Comparison of ENCODE assay signal across 1 cellular context in the genomic region with DNA sequence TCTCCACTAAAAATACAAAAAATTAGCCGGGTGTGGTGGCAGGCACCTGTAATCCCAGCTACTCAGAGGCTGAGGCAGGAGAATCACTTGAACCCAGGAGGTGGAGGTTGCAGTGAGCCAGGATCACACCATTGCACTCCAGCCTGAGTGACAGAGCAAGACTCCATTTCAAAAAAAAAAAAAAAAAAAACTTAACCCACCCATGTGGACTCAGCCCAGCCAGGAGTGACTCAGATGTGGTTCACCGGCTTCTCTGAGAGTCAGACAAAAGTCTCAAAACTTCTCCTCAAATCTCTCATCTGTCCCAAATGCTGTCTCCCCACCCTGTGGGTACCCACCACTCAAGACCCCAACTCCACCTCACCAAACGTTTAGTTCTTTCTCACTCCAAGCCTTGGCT.
A peak's percentile ranks its signal among the peaks of the same experiment; 100 is the strongest.
TF ChIP-seq lines count a peak whose summit lies in the region.

No MANE protein-coding gene starts in this region.

TF ChIP-seq in K562, 482 proteins besides CTCF, POLR2A, EP300 and RAD21:
- TF ChIP-seq FOSL1 (tag; conservative IDR thresholded peaks at IDR 0.05) = peak; percentile 70
- peak; percentile 84 for TF ChIP-seq ZNF384 (IDR thresholded peaks at IDR 0.05; ENCODE audit: low read depth, low read length)
- TF ChIP-seq, protein P1, sequence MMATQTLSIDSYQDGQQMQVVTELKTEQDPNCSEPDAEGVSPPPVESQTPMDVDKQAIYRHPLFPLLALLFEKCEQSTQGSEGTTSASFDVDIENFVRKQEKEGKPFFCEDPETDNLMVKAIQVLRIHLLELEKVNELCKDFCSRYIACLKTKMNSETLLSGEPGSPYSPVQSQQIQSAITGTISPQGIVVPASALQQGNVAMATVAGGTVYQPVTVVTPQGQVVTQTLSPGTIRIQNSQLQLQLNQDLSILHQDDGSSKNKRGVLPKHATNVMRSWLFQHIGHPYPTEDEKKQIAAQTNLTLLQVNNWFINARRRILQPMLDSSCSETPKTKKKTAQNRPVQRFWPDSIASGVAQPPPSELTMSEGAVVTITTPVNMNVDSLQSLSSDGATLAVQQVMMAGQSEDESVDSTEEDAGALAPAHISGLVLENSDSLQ (IDR thresholded peaks at IDR 0.05) = peak; percentile 84
- peak; percentile 41; the same call in 1 of the 2 replicates for TF ChIP-seq SMARCE1 (IDR thresholded peaks at IDR 0.05)
- TF ChIP-seq SMARCA4 (IDR thresholded peaks at IDR 0.05) = 0 out of 2 replicates have a peak, but pooled peaks have one; percentile 23
